25 cellular contexts compared by ENCODE assay signal in the genomic region with DNA sequence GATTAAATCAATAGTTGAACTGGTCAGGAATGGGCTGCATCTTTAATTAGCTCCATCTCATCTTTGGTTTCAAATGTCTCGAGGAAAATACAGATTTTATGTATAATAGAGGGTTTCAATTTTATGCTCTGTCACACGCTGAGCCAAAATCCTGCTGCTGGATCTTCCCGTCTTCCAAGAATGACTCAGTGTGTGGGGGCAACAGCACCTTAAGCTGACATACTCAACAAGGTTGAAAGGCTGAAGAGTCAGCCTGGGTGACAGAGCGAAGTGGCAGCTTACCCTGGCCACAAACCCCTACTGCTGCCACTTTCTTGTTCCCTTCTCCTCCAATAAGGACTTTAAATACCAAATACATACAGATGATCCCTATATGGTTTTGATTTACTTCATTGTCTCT.
DNase-seq lines count a peak whose midpoint lies in the region; ATAC-seq, FAIRE-seq and TF ChIP-seq lines count a peak whose summit lies in the region.
"Had no signal": no experiment of that assay in that cellular context is flagged by ENCODE, and none has a peak within 500 bp of the region (broad histone marks: within the 10 kb centered on the region; RNA-seq: fewer than 3 reads in every experiment).

No MANE protein-coding gene starts in this region.

- no peaks in the 10 kb centered on the region for H3K4me1 ChIP-seq in Loucy (ENCODE audit: insufficient read depth, low read length, poor library complexity, severe bottlenecking)
- no peaks in the 10 kb centered on the region for H3K4me1 ChIP-seq in parathyroid adenoma
- H3K4me1 ChIP-seq: HAP-1 had no signal

- FAIRE-seq in H54 (lab: Jason Lieb, UNC) (peak; percentile 23), RCC 7860 (lab: Jason Lieb, UNC) (no peak)
- FAIRE-seq: GM12892, GM19239 had no signal

- no peak for TF ChIP-seq CTCF in Loucy (conservative IDR thresholded peaks at IDR 0.05; ENCODE audit: low read length)
- TF ChIP-seq CTCF in parathyroid adenoma (IDR thresholded peaks at IDR 0.05), result no peak

- H3K9ac ChIP-seq in Loucy (ENCODE audit: low read depth, low read length, poor library complexity, severe bottlenecking) (no peak overlapping the region), parathyroid adenoma (no peak overlapping the region)

- ATAC-seq in GM19467 (IDR thresholded peaks at IDR 0.05; ENCODE audit: unreplicated experiment) (no peak), GM18907 (IDR thresholded peaks at IDR 0.05; ENCODE audit: unreplicated experiment) (no peak), GM19351 (IDR thresholded peaks at IDR 0.05; ENCODE audit: unreplicated experiment) (no peak)
- ATAC-seq: PC-3 had no signal

- no peaks in the 10 kb centered on the region for H4K20me1 ChIP-seq in Loucy (ENCODE audit: insufficient read depth, low read length, poor library complexity, severe bottlenecking)

- TF ChIP-seq POLR2A in H54 (IDR thresholded peaks at IDR 0.05; ENCODE audit: low read depth, low read length), result no peak

- H3F3A ChIP-seq in Loucy (ENCODE audit: low read depth), result no peaks in the 10 kb centered on the region

- H2AFZ ChIP-seq in Loucy (ENCODE audit: low read length) (0 out of 2 replicates have a peak overlapping the region, but pooled peaks have one; percentile 5), parathyroid adenoma (peak overlapping the region; percentile 13)

- DNase-seq in H54 (ENCODE audit: insufficient read length, low spot score) (no peak), RCC 7860 (ENCODE audit: low spot score) (peak; percentile 15), NCI-H187 (lab: John Stamatoyannopoulos, UW) (no peak)
- DNase-seq: CD4-positive, CD25-positive, alpha-beta regulatory T cell; COR-L47; DMS79 treated with DMSO at 0.1 percent for 48 hours; Kasumi-1; NCI-H1092; NCI-H1436; NCI-H1930; NCI-H226; NCI-H510A treated with DMSO at 0.1 percent for 48 hours; NCI-H748 treated with DMSO at 0.1 percent for 48 hours; PC-3; RPMI8226; SHP77 treated with DMSO at 0.1 percent for 48 hours had no signal

- H3K36me3 ChIP-seq in Loucy (ENCODE audit: insufficient read depth, low read length), result no peaks in the 10 kb centered on the region
- no peaks in the 10 kb centered on the region for H3K36me3 ChIP-seq in parathyroid adenoma (ENCODE audit: control insufficient read depth, insufficient read depth, low read length)
- H3K36me3 ChIP-seq: HAP-1 had no signal

- no peaks in the 10 kb centered on the region for H3K9me2 ChIP-seq in Loucy (replicated peaks; ENCODE audit: low read depth, low read length)

- no peak overlapping the region for H3K27ac ChIP-seq in parathyroid adenoma
- H3K27ac ChIP-seq: SK-N-MC had no signal

- H3K79me2 ChIP-seq in Loucy (ENCODE audit: insufficient read depth, low read length), result no peaks in the 10 kb centered on the region
- H3K79me2 ChIP-seq in parathyroid adenoma, result no peaks in the 10 kb centered on the region

- H3K4me3 ChIP-seq in Loucy (ENCODE audit: low read length, poor library complexity, severe bottlenecking), result no peak overlapping the region
- H3K4me3 ChIP-seq in parathyroid adenoma (ENCODE audit: low read depth, low read length), result no peak overlapping the region
- H3K4me3 ChIP-seq: HAP-1, SK-N-MC had no signal

- H3K9me3 ChIP-seq in Loucy (ENCODE audit: insufficient read depth, low read depth, low read length) (no peaks in the 10 kb centered on the region), parathyroid adenoma (ENCODE audit: control insufficient read depth, low read length) (no peaks in the 10 kb centered on the region)
- H3K9me3 ChIP-seq: HAP-1 had no signal

- no peaks in the 10 kb centered on the region for H3K27me3 ChIP-seq in Loucy (ENCODE audit: insufficient read depth, low read length, poor library complexity, severe bottlenecking)
- no peaks in the 10 kb centered on the region for H3K27me3 ChIP-seq in parathyroid adenoma (ENCODE audit: control insufficient read depth, insufficient read depth, low read length)

- H3K4me2 ChIP-seq in Loucy (ENCODE audit: low read depth, low read length, poor library complexity, severe bottlenecking), result no peak overlapping the region
- H3K4me2 ChIP-seq in parathyroid adenoma (ENCODE audit: low read length), result no peak overlapping the region
